Comparison of ENCODE assay signal across 16 cellular contexts in the genomic region with DNA sequence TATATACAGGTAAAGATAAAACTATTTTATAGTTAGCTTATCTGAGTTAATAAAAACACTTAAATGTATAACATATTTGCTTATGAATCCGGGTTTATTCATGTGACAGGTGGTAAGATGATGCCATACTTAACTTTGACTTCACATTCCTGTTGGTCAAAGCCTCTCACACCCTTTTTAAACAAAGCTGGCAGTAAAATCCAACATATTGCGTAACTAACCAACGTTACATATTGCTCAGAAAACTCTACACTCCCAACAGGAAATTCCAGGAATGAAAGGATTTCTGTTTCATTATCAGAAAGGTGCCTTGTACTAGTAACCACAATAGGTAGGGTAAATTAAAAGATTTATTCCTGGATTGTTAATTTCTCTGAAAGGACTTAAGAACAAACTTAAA. TPM values are rescaled to one million over a fixed set of nuclear protein-coding genes. Genes with fewer than 3 reads are reported as not detected.
DNase-seq lines count a peak whose midpoint lies in the region; ATAC-seq, FAIRE-seq and TF ChIP-seq lines count a peak whose summit lies in the region.
"Had no signal": no experiment of that assay in that cellular context is flagged by ENCODE, and none has a peak within 500 bp of the region (broad histone marks: within the 10 kb centered on the region; RNA-seq: fewer than 3 reads in every experiment).

No MANE protein-coding gene starts in this region.

- H3K4me1 Mint-ChIP-seq in stimulated activated naive CD8-positive, alpha-beta T cell treated with anti-CD3 and anti-CD28 coated beads, Interleukin-15, amount 100 ng/mL, for 72 hours, result no peaks in the 10 kb centered on the region
- H3K4me1 Mint-ChIP-seq: activated CD4-positive, alpha-beta memory T cell treated with anti-CD3 and anti-CD28 coated beads, Interleukin-2, amount 10 ng/mL, durations not matched to agents 7 days and 5 days had no signal

- H3K4me1 ChIP-seq in left ventricle myocardium inferior, result peaks cover 29% of the 10 kb centered on the region
- H3K4me1 ChIP-seq in left lung, result peaks cover 0 to 5% of the 10 kb centered on the region in 2 donors

- ATAC-seq in left ventricle myocardium superior (no peak), left lung (peak; percentile 74)
- no peak for ATAC-seq in stimulated activated naive CD8-positive, alpha-beta T cell treated with anti-CD3 and anti-CD28 coated beads, Interleukin-15, amount 100 ng/mL, for 72 hours

- H3K4me3 Mint-ChIP-seq in stimulated activated naive CD8-positive, alpha-beta T cell treated with anti-CD3 and anti-CD28 coated beads, Interleukin-15, amount 100 ng/mL, for 72 hours, result no peak overlapping the region
- H3K4me3 Mint-ChIP-seq: activated CD4-positive, alpha-beta memory T cell treated with anti-CD3 and anti-CD28 coated beads, Interleukin-2, amount 10 ng/mL, durations not matched to agents 7 days and 5 days had no signal

- no peaks in the 10 kb centered on the region for H3K27me3 Mint-ChIP-seq in stimulated activated naive CD8-positive, alpha-beta T cell treated with anti-CD3 and anti-CD28 coated beads, Interleukin-15, amount 100 ng/mL, for 72 hours
- H3K27me3 Mint-ChIP-seq: activated CD4-positive, alpha-beta memory T cell treated with anti-CD3 and anti-CD28 coated beads, Interleukin-2, amount 10 ng/mL, durations not matched to agents 7 days and 5 days had no signal

- no peak for TF ChIP-seq CTCF in left ventricle myocardium inferior (IDR thresholded peaks at IDR 0.05; ENCODE audit: borderline replicate concordance)
- no peak for TF ChIP-seq CTCF in bronchial epithelial cell (IDR thresholded peaks at IDR 0.05; ENCODE audit: insufficient read depth, low read length, severe bottlenecking)
- no peak for TF ChIP-seq CTCF in left lung (IDR thresholded peaks at IDR 0.05)

- peaks cover 13% of the 10 kb centered on the region for H3K9me3 ChIP-seq in left ventricle myocardium inferior (replicated peaks)
- H3K9me3 ChIP-seq in left lung, result peaks cover 0 to 6% of the 10 kb centered on the region in 2 donors

- no peak overlapping the region for H3K27ac Mint-ChIP-seq in stimulated activated naive CD8-positive, alpha-beta T cell treated with anti-CD3 and anti-CD28 coated beads, Interleukin-15, amount 100 ng/mL, for 72 hours
- H3K27ac Mint-ChIP-seq: activated CD4-positive, alpha-beta memory T cell treated with anti-CD3 and anti-CD28 coated beads, Interleukin-2, amount 10 ng/mL, durations not matched to agents 7 days and 5 days had no signal

- peaks cover 12 to 16% of the 10 kb centered on the region in 2 donors for H3K9me3 Mint-ChIP-seq in stimulated activated naive CD8-positive, alpha-beta T cell treated with anti-CD3 and anti-CD28 coated beads, Interleukin-15, amount 100 ng/mL, for 72 hours

- peaks cover 5% of the 10 kb centered on the region for H3K36me3 ChIP-seq in left ventricle myocardium inferior
- H3K36me3 ChIP-seq in bronchial epithelial cell (ENCODE audit: control insufficient read depth, insufficient read depth, low read length), result no peaks in the 10 kb centered on the region
- H3K36me3 ChIP-seq in left lung, result no peaks in the 10 kb centered on the region

- peaks cover 14% of the 10 kb centered on the region for H3K27me3 ChIP-seq in left ventricle myocardium inferior (ENCODE audit: low read depth)
- H3K27me3 ChIP-seq in bronchial epithelial cell (ENCODE audit: control insufficient read depth, insufficient read depth, low read length), result no peaks in the 10 kb centered on the region
- H3K27me3 ChIP-seq in left lung, result no peaks in the 10 kb centered on the region

- DNase-seq in left ventricle myocardium inferior (no peak), left ventricle myocardium superior (no peak), bronchial epithelial cell (ENCODE audit: low read depth) (peak; percentile 93), left lung (no peak), cortex of kidney (lab: John Stamatoyannopoulos, UW) (no peak)
- no peak for DNase-seq in stimulated activated CD4-positive, alpha-beta T cell treated with anti-CD3 and anti-CD28 coated beads, Interleukin-1b, Interleukin-23, amount 100 ng/mL, for 48 hours
- no peak for DNase-seq in effector CD8-positive, alpha-beta T cell (lab: John Stamatoyannopoulos, UW)
- DNase-seq in stimulated activated naive CD8-positive, alpha-beta T cell treated with anti-CD3 and anti-CD28 coated beads, Interleukin-15, amount 100 ng/mL, for 72 hours, result no peak
- DNase-seq: activated CD4-positive, alpha-beta memory T cell treated with anti-CD3 and anti-CD28 coated beads, Interleukin-2, amount 10 ng/mL, durations not matched to agents 7 days and 5 days; activated naive CD4-positive, alpha-beta T cell treated with anti-CD3 and anti-CD28 coated beads, Interleukin-2, amount 50 U/mL, for 16 hours; effector memory CD4-positive, alpha-beta T cell; NCI-H146; NK-92 treated with Interleukin-12 subunit alpha and Interleukin-12 subunit beta, amount 100 ng/mL, for 24 hours; stimulated activated CD4-positive, alpha-beta T cell treated with anti-CD3 and anti-CD28 coated beads, Interleukin-4, amount 100 ng/mL, for 24 hours; T-helper 1 cell had no signal

- no peak for FAIRE-seq in bronchial epithelial cell (lab: Jason Lieb, UNC)

- intact Hi-C loops in left ventricle myocardium inferior (cut with micrococcal nuclease) (no loop called here), left ventricle myocardium superior (cut with micrococcal nuclease) (no loop called here), left lung (cut with DNase I) (no loop called here)

- H3K27ac ChIP-seq in left ventricle myocardium inferior (replicated peaks), result peak overlapping the region; percentile 64
- H3K27ac ChIP-seq in left lung, result peak overlapping the region; percentile 28 to 69

- H3K4me3 ChIP-seq in left ventricle myocardium inferior (no peak overlapping the region), bronchial epithelial cell (ENCODE audit: low read depth, low read length) (no peak overlapping the region), left lung (no peak overlapping the region)

RNA-seq across cellular contexts. Expression of a gene that starts 23.7 kb away (rescaled TPM):
- total RNA-seq in left ventricle myocardium inferior, result 0.99 TPM
- total RNA-seq in left ventricle myocardium superior, result 0.37 TPM
- total RNA-seq in bronchial epithelial cell, result 2.1 and 3.7 TPM in 2 replicates
- 1 to 10 TPM; 1.3 to 3.6 TPM for total RNA-seq in left lung
- total RNA-seq: G401 had no signal
